8 cellular contexts compared by ENCODE assay signal in the genomic region with DNA sequence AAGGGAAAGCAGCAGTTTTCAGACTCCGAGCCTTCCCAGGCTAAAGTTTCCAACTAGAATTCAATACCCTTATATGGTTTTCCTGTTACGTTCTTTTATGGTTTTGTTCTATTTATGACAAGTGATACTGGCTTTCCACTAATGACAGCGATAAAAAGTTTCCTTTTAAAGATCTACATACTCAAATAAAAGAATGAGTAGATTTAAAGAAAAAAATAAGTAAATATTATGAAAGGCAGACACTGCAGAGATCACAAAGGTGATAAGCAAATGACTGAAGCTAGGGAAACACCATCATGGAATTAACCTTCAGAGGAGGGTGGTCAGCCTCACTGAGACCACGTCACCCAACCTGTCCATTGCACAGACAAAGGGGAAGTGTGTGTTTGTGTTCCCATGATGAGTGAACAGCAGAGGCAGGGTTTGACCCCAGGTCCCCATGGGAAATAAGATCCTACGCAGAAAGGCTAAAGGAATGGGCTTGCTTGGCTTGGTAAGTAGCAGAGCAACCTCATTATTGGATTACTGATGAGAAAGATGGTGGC.
DNase-seq lines count a peak whose midpoint lies in the region; ATAC-seq and TF ChIP-seq lines count a peak whose summit lies in the region.

No MANE protein-coding gene starts in this region.

- H3K4me3 ChIP-seq in BLaER1 treated with 17β-estradiol and CSF1 and Interleukin-3, amounts not matched to agents 10 nM and 100 nM, result peak overlapping the region; percentile 44 to 96 (median 86); a peak in 19 of 20 replicates
- H3K4me3 ChIP-seq in effector memory CD4-positive, alpha-beta T cell (ENCODE audit: insufficient read depth, low read depth, low read length, poor library complexity, severe bottlenecking), result peak overlapping the region; percentile 97

- H3K9me3 Mint-ChIP-seq in nephron progenitor cell, result no peaks in the 10 kb centered on the region

- H3K27ac ChIP-seq in BLaER1 treated with 17β-estradiol and CSF1 and Interleukin-3, amounts not matched to agents 10 nM and 100 nM, result peak overlapping the region; percentile 18 to 98 (median 62); a peak in 19 of 22 replicates
- H3K27ac ChIP-seq in effector memory CD4-positive, alpha-beta T cell (ENCODE audit: insufficient read depth, low read length, poor library complexity, severe bottlenecking), result peak overlapping the region; percentile 88

- no peak overlapping the region for H3K27ac Mint-ChIP-seq in nephron progenitor cell

- peaks cover 0 to 82% (median 29%) of the 10 kb centered on the region in 11 experiments; a peak in 11 of 22 replicates for H4K20me1 ChIP-seq in BLaER1 treated with 17β-estradiol and CSF1 and Interleukin-3, amounts not matched to agents 10 nM and 100 nM

- H3K27me3 Mint-ChIP-seq in nephron progenitor cell (ENCODE audit: low read depth, poor library complexity), result peaks cover 27% of the 10 kb centered on the region

- peaks cover 82 to 98% (median 92%) of the 10 kb centered on the region in 10 experiments for H3K4me1 ChIP-seq in BLaER1 treated with 17β-estradiol and CSF1 and Interleukin-3, amounts not matched to agents 10 nM and 100 nM
- peaks cover 67% of the 10 kb centered on the region for H3K4me1 ChIP-seq in effector memory CD4-positive, alpha-beta T cell (ENCODE audit: control insufficient read depth, insufficient read depth, low read length, poor library complexity, severe bottlenecking)

- H3K4me2 ChIP-seq in BLaER1 treated with 17β-estradiol and CSF1 and Interleukin-3, amounts not matched to agents 10 nM and 100 nM, result peak overlapping the region; percentile 72 to 100 (median 98)

- H3K9ac ChIP-seq in BLaER1 treated with 17β-estradiol and CSF1 and Interleukin-3, amounts not matched to agents 10 nM and 100 nM, result peak overlapping the region in 10 of 11 experiments; percentile 7 to 92 (median 70); a peak in 18 of 22 replicates

- no peak for TF ChIP-seq CTCF in nephron progenitor cell (IDR thresholded peaks at IDR 0.05)

- no peak overlapping the region for H3K4me3 Mint-ChIP-seq in nephron progenitor cell

- peaks cover 0 to 17% (median 0%) of the 10 kb centered on the region in 11 experiments; a peak in 7 of 22 replicates for H3K27me3 ChIP-seq in BLaER1 treated with 17β-estradiol and CSF1 and Interleukin-3, amounts not matched to agents 10 nM and 100 nM
- no peaks in the 10 kb centered on the region for H3K27me3 ChIP-seq in effector memory CD4-positive, alpha-beta T cell (replicated peaks; ENCODE audit: control insufficient read depth, insufficient read depth, low read length, poor library complexity, severe bottlenecking)

- DNase-seq in Kasumi-1 (lab: John Stamatoyannopoulos, UW) (peak; percentile 63 to 80), GM03348 (ENCODE audit: low spot score) (no peak), DMS53 (lab: John Stamatoyannopoulos, UW) (no peak), nephron progenitor cell (no peak)
- peak; percentile 23 to 43 (median 30) for DNase-seq in effector memory CD4-positive, alpha-beta T cell
- peak; percentile 35 for DNase-seq in stimulated activated CD8-positive, alpha-beta memory T cell treated with anti-CD3 and anti-CD28 coated beads, Interleukin-12 subunit alpha, Interleukin-12 subunit beta, amount 100 ng/mL, for 1 hour (ENCODE audit: low read depth)

- ATAC-seq in GM19467 (IDR thresholded peaks at IDR 0.05; ENCODE audit: unreplicated experiment), result peak; percentile 9

- H3K4me1 Mint-ChIP-seq in nephron progenitor cell, result peaks cover 43% of the 10 kb centered on the region

- H3K36me3 Mint-ChIP-seq in nephron progenitor cell (ENCODE audit: low read depth), result no peaks in the 10 kb centered on the region

- peaks cover 0 to 77% (median 11%) of the 10 kb centered on the region in 11 experiments; a peak in 12 of 22 replicates for H3K36me3 ChIP-seq in BLaER1 treated with 17β-estradiol and CSF1 and Interleukin-3, amounts not matched to agents 10 nM and 100 nM
- peaks cover 27% of the 10 kb centered on the region for H3K36me3 ChIP-seq in effector memory CD4-positive, alpha-beta T cell (ENCODE audit: control insufficient read depth, insufficient read depth, low read length)

- no peaks in the 10 kb centered on the region for H3K9me3 ChIP-seq in BLaER1 treated with 17β-estradiol and CSF1 and Interleukin-3, amounts not matched to agents 10 nM and 100 nM (replicated peaks in 1 of 11)
- H3K9me3 ChIP-seq in effector memory CD4-positive, alpha-beta T cell (ENCODE audit: control insufficient read depth, low read length), result no peaks in the 10 kb centered on the region

Comparison
In these comparisons a context has a peak if more than half of its experiments do, and no peak if none do; other contexts are left out.
1. DNase-seq: peak in Kasumi-1 (2 of 2), effector memory CD4-positive, alpha-beta T cell (3 of 3) and stimulated activated CD8-positive, alpha-beta memory T cell treated with anti-CD3 and anti-CD28 coated beads, Interleukin-12 subunit alpha, Interleukin-12 subunit beta, amount 100 ng/mL, for 1 hour (single experiment); none in GM03348 (single experiment), DMS53 (single experiment) and nephron progenitor cell (single experiment).